Comparison of ENCODE assay signal across 13 cellular contexts in genomic region chr2:30807249-30807648, GRCh38. TPM values are rescaled to one million over a fixed set of nuclear protein-coding genes. Genes with fewer than 3 reads are reported as not detected.
DNase-seq lines count a peak whose midpoint lies in the region; ATAC-seq, FAIRE-seq and TF ChIP-seq lines count a peak whose summit lies in the region.
"Had no signal": no experiment of that assay in that cellular context is flagged by ENCODE, and none has a peak within 500 bp of the region (broad histone marks: within the 10 kb centered on the region; RNA-seq: fewer than 3 reads in every experiment).

CAPN13 (minus strand) TSS chr2:30807446; CDS start chr2:30787325, 20,121 bp downstream.

- H3K27me3 ChIP-seq in HUES64 (ENCODE audit: insufficient read depth, low read length) = no peaks in the 10 kb centered on the region
- no peaks in the 10 kb centered on the region for H3K27me3 ChIP-seq in Peyer's patch
- H3K27me3 ChIP-seq in iPS-18a (ENCODE audit: control insufficient read depth, insufficient read depth, low read length) = no peaks in the 10 kb centered on the region
- no peaks in the 10 kb centered on the region for H3K27me3 ChIP-seq in small intestine (ENCODE audit: control insufficient read depth in 2 of 2, insufficient read depth in 2 of 2, low read length in 2 of 2)

- H3K9ac ChIP-seq in HUES64 (ENCODE audit: low read depth, low read length) (peak within 1 kb of the TSS; percentile 3; the same call in 1 of the 2 replicates), iPS-18a (ENCODE audit: low read length) (peak within 1 kb of the TSS; percentile 21)

- H3K4me1 ChIP-seq in HUES64 (ENCODE audit: insufficient read depth, low read length) = no peaks in the 10 kb centered on the region
- peaks cover 0 to 6% (median 0%) of the 10 kb centered on the region in 4 donors for H3K4me1 ChIP-seq in Peyer's patch
- H3K4me1 ChIP-seq in iPS-18a (ENCODE audit: control insufficient read depth, low read depth, low read length) = peaks cover 3% of the 10 kb centered on the region
- H3K4me1 ChIP-seq in small intestine (ENCODE audit: control insufficient read depth in 2 of 2, insufficient read depth in 1 of 2, low read depth in 1 of 2, low read length in 1 of 2) = no peaks in the 10 kb centered on the region

- no peak for ATAC-seq in HG02938 (IDR thresholded peaks at IDR 0.05; ENCODE audit: unreplicated experiment)
- ATAC-seq in HG03521 (IDR thresholded peaks at IDR 0.05; ENCODE audit: unreplicated experiment) = no peak
- ATAC-seq: activated T-cell treated with anti-CD3 and anti-CD28 coated beads, Interleukin-2, amount 50 U/mL, for 4 hours; Panc1; stimulated activated naive B cell treated with anti-CD40 and anti-IgM and Interleukin-4, amounts not matched to agents 10 μg/mL and 1 μg/mL and 100 μg/mL, for 72 hours had no signal

- DNase-seq in Peyer's patch (peak in 2 of 3 donors; percentile 79 to 83), small intestine (peak; percentile 95)
- no peak for DNase-seq in activated CD4-positive, alpha-beta T cell treated with anti-CD3 and anti-CD28 coated beads, Interleukin-2, amount 50 U/mL, for 48 hours
- DNase-seq: activated T-cell treated with anti-CD3 and anti-CD28 coated beads, Interleukin-2, amount 50 U/mL, for 4 hours; DMS79; NCI-H1436 treated with DMSO at 0.1 percent for 48 hours; stimulated activated naive B cell treated with anti-CD40 and anti-IgM and Interleukin-4, amounts not matched to agents 10 μg/mL and 1 μg/mL and 100 μg/mL, for 72 hours had no signal

- no peaks in the 10 kb centered on the region for H3K36me3 ChIP-seq in HUES64 (ENCODE audit: insufficient read depth, low read length)
- H3K36me3 ChIP-seq in Peyer's patch = no peaks in the 10 kb centered on the region
- no peaks in the 10 kb centered on the region for H3K36me3 ChIP-seq in iPS-18a (ENCODE audit: control insufficient read depth, low read depth, low read length)
- H3K36me3 ChIP-seq in small intestine (ENCODE audit: control insufficient read depth in 2 of 2, insufficient read depth in 2 of 2, low read length in 2 of 2) = no peaks in the 10 kb centered on the region

- H3K4me3 ChIP-seq in HUES64 (ENCODE audit: low read length) (peak within 1 kb of the TSS; percentile 13; the same call in 1 of the 2 replicates), Peyer's patch (peak within 1 kb of the TSS in 3 of 4 donors; percentile 24 to 59 (median 53)), iPS-18a (ENCODE audit: low read length) (no peak within 1 kb of the TSS), small intestine (ENCODE audit: low read depth in 1 of 2, low read length in 2 of 2) (peak within 1 kb of the TSS; percentile 11 to 59)

- 57% methylated on average over 6 of the region's 6 CpGs for WGBS in HUES64
- 13 to 54% (median 29%) methylated on average over 6 of the region's 6 CpGs for WGBS in small intestine, 3 donors

- TF ChIP-seq CTCF in Peyer's patch (IDR thresholded peaks at IDR 0.05) = peak in 3 of 6 experiments; percentile 56 to 71 (median 64)

- TF ChIP-seq POLR2A in Peyer's patch (IDR thresholded peaks at IDR 0.05) = peak; percentile 78 to 92

- no peak for FAIRE-seq in small intestine (lab: Jason Lieb, UNC)
- FAIRE-seq: astrocyte had no signal

- H3K9me3 ChIP-seq in HUES64 (ENCODE audit: insufficient read depth, low read depth, low read length) (no peaks in the 10 kb centered on the region), Peyer's patch (no peaks in the 10 kb centered on the region), iPS-18a (ENCODE audit: control insufficient read depth, low read depth, low read length) (no peaks in the 10 kb centered on the region), small intestine (ENCODE audit: control insufficient read depth, low read depth) (no peaks in the 10 kb centered on the region)

- peak within 1 kb of the TSS; percentile 60; the same call in 1 of the 2 replicates for H3K27ac ChIP-seq in HUES64 (ENCODE audit: low read depth, low read length)
- H3K27ac ChIP-seq in Peyer's patch = peak within 1 kb of the TSS in 1 of 4 donors; percentile 65
- peak within 1 kb of the TSS; percentile 43 for H3K27ac ChIP-seq in iPS-18a (ENCODE audit: low read length)
- peak within 1 kb of the TSS; percentile 36 to 77 for H3K27ac ChIP-seq in small intestine (ENCODE audit: low read depth in 1 of 2, low read length in 1 of 2)

RNA-seq across cellular contexts. Expression of gene CAPN13, which starts in this region (rescaled TPM):
- 1.5 TPM for polyA plus RNA-seq in HUES64 (2013, experiment 1 of 2)
- 1.5 TPM for polyA plus RNA-seq in HUES64 (2013, experiment 2 of 2)
- 100 to 1,000 TPM in 3 of 4 donors, 10 to 100 TPM in 1; 38.0 to 396 (median 330) TPM for total RNA-seq in Peyer's patch
- 10 to 100 TPM; 39.6 to 85.9 (median 79.4) TPM for polyA plus RNA-seq in small intestine
- total RNA-seq: astrocyte had no signal

Comparison
In these comparisons a context has a peak if more than half of its experiments do, and no peak if none do; other contexts are left out.
1. DNase-seq: peak in Peyer's patch (2 of 3) and small intestine (single experiment); none in activated CD4-positive, alpha-beta T cell treated with anti-CD3 and anti-CD28 coated beads, Interleukin-2, amount 50 U/mL, for 48 hours (0 of 2).